ENCODE assay signal across 1 cellular context in the genomic region with DNA sequence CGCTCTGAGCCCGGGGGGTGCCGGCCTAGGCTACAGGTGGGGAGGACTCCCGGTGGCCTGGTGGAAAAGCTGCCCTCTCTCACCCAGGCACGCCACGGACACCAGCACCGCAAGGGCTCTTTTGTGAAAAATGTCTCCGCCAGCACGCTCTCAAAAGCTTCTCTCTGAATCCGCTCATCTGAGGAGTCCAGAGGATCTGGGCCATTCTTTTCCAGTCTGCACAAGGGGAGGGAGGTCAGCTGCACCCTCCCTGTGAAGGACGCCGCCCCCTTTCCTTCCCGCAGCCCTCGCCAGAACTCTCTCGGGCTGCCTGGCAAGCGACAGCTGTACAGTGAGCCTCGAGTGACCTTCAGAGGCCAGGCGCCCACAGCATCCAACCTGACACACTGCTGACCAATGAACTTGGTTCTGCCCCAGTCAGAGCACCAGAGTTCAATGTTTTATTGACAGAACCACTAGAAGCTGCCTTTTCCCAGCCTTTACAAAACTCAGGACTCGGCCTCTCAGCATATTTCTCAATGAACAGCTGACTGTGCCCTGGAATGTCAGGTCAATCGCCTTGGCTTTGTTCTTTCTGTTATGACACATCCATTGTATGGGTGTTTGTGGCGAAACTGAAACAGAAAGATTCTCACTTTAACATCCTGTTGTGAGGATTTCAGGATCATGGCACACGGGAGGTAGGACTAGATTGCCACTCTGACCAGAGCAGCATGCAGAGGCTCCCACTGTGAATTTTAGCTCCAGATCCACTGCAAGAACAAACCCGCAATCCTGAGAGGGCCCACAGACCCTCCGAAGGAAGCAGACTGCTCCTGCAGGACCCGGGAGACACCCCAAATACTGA.
TF ChIP-seq lines count a peak whose summit lies in the region.

No MANE protein-coding gene starts in this region.

TF ChIP-seq in HepG2, 621 proteins besides CTCF, POLR2A, EP300 and RAD21 (continued from another document and continues in another):
- peak; percentile 89 for TF ChIP-seq ZBTB33 (CRISPR knock-in tag; IDR thresholded peaks at IDR 0.05)
- TF ChIP-seq ZFAT (CRISPR knock-in tag; conservative IDR thresholded peaks at IDR 0.05) = no peak
- TF ChIP-seq FOXA3 (CRISPR knock-in tag; IDR thresholded peaks at IDR 0.05) = peak; percentile 98
- peak; percentile 100 for TF ChIP-seq RXRA (CRISPR knock-in tag; IDR thresholded peaks at IDR 0.05)
- peak; percentile 85; the same call in 1 of the 2 replicates for TF ChIP-seq ZNF3 (CRISPR knock-in tag; IDR thresholded peaks at IDR 0.05)
- peak; percentile 65; the same call in 1 of the 2 replicates for TF ChIP-seq ZNF234 (CRISPR knock-in tag; conservative IDR thresholded peaks at IDR 0.05)
- TF ChIP-seq, protein P1, sequence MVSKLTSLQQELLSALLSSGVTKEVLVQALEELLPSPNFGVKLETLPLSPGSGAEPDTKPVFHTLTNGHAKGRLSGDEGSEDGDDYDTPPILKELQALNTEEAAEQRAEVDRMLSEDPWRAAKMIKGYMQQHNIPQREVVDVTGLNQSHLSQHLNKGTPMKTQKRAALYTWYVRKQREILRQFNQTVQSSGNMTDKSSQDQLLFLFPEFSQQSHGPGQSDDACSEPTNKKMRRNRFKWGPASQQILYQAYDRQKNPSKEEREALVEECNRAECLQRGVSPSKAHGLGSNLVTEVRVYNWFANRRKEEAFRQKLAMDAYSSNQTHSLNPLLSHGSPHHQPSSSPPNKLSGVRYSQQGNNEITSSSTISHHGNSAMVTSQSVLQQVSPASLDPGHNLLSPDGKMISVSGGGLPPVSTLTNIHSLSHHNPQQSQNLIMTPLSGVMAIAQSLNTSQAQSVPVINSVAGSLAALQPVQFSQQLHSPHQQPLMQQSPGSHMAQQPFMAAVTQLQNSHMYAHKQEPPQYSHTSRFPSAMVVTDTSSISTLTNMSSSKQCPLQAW (CRISPR knock-in tag; IDR thresholded peaks at IDR 0.05) = peak; percentile 99
- TF ChIP-seq SIN3A (IDR thresholded peaks at IDR 0.05; ENCODE audit: borderline replicate concordance, low read depth, low read length) = peak; percentile 99
- TF ChIP-seq, protein P2, sequence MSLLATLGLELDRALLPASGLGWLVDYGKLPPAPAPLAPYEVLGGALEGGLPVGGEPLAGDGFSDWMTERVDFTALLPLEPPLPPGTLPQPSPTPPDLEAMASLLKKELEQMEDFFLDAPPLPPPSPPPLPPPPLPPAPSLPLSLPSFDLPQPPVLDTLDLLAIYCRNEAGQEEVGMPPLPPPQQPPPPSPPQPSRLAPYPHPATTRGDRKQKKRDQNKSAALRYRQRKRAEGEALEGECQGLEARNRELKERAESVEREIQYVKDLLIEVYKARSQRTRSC (CRISPR knock-in tag; IDR thresholded peaks at IDR 0.05; ENCODE audit: low read depth) = no peak
- no peak for TF ChIP-seq ZNF737 (CRISPR knock-in tag; IDR thresholded peaks at IDR 0.05; ENCODE audit: borderline replicate concordance)
- peak; percentile 77 for TF ChIP-seq ATF7 (IDR thresholded peaks at IDR 0.05)
- peak; percentile 96; the same call in 1 of the 2 replicates for TF ChIP-seq ATF7 (CRISPR knock-in tag; IDR thresholded peaks at IDR 0.05)
- TF ChIP-seq NFATC3 (CRISPR knock-in tag; IDR thresholded peaks at IDR 0.05) = 0 out of 2 replicates have a peak, but pooled peaks have one; percentile 83
- peak; percentile 91; the same call in 1 of the 2 replicates for TF ChIP-seq XBP1 (CRISPR knock-in tag; IDR thresholded peaks at IDR 0.05)
- TF ChIP-seq ZNF451 (CRISPR knock-in tag; IDR thresholded peaks at IDR 0.05) = peak; percentile 91
- TF ChIP-seq ZNF792 (CRISPR knock-in tag; IDR thresholded peaks at IDR 0.05) = peak; percentile 99
- no peak for TF ChIP-seq GPN1 (CRISPR knock-in tag; IDR thresholded peaks at IDR 0.05; ENCODE audit: borderline replicate concordance)
- TF ChIP-seq PRDM4 (CRISPR knock-in tag; IDR thresholded peaks at IDR 0.05; ENCODE audit: borderline replicate concordance) = no peak; the same call in 1 of the 2 replicates
- no peak for TF ChIP-seq MAZ (IDR thresholded peaks at IDR 0.05; ENCODE audit: borderline replicate concordance, low read depth, low read length)
- peak; percentile 94 for TF ChIP-seq MAZ (CRISPR knock-in tag; IDR thresholded peaks at IDR 0.05; ENCODE audit: low read depth)
- TF ChIP-seq, protein P3, sequence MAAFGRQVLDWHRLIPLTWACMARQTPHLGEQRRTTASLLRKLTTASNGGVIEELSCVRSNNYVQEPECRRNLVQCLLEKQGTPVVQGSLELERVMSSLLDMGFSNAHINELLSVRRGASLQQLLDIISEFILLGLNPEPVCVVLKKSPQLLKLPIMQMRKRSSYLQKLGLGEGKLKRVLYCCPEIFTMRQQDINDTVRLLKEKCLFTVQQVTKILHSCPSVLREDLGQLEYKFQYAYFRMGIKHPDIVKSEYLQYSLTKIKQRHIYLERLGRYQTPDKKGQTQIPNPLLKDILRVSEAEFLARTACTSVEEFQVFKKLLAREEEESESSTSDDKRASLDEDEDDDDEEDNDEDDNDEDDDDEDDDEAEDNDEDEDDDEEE (CRISPR knock-in tag; IDR thresholded peaks at IDR 0.05) = peak; percentile 64; the same call in 1 of the 2 replicates
- 0 out of 2 replicates have a peak, but pooled peaks have one; percentile 69 for TF ChIP-seq ZNF616 (CRISPR knock-in tag; IDR thresholded peaks at IDR 0.05; ENCODE audit: low read depth)
- no peak for TF ChIP-seq ZNF549 (CRISPR knock-in tag; IDR thresholded peaks at IDR 0.05)
- no peak; the same call in 1 of the 2 replicates for TF ChIP-seq EED (CRISPR knock-in tag; IDR thresholded peaks at IDR 0.05)
- peak; percentile 79; the same call in 1 of the 2 replicates for TF ChIP-seq ZNF776 (CRISPR knock-in tag; IDR thresholded peaks at IDR 0.05)
- peak; percentile 83; the same call in 1 of the 2 replicates for TF ChIP-seq KDM5B (CRISPR knock-in tag; IDR thresholded peaks at IDR 0.05; ENCODE audit: borderline replicate concordance)
- TF ChIP-seq, protein P4, sequence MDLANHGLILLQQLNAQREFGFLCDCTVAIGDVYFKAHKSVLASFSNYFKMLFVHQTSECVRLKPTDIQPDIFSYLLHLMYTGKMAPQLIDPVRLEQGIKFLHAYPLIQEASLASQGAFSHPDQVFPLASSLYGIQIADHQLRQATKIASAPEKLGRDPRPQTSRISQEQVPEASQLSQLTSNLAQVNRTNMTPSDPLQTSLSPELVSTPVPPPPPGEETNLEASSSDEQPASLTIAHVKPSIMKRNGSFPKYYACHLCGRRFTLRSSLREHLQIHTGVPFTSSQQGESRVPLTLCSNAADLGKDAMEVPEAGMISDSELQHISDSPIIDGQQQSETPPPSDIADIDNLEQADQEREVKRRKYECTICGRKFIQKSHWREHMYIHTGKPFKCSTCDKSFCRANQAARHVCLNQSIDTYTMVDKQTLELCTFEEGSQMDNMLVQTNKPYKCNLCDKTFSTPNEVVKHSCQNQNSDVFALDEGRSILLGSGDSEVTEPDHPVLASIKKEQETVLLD (CRISPR knock-in tag; IDR thresholded peaks at IDR 0.05; ENCODE audit: low read depth) = peak; percentile 35; the same call in 1 of the 2 replicates
- TF ChIP-seq MED1 (CRISPR knock-in tag; IDR thresholded peaks at IDR 0.05) = peak; percentile 99
- no peak for TF ChIP-seq ZNF30 (CRISPR knock-in tag; IDR thresholded peaks at IDR 0.05)
- peak; percentile 93 for TF ChIP-seq CREM (IDR thresholded peaks at IDR 0.05)
- TF ChIP-seq CREM (CRISPR knock-in tag; IDR thresholded peaks at IDR 0.05) = no peak
- TF ChIP-seq GTF3A (CRISPR knock-in tag; conservative IDR thresholded peaks at IDR 0.05) = no peak
- TF ChIP-seq ARHGAP35 (CRISPR knock-in tag; IDR thresholded peaks at IDR 0.05; ENCODE audit: borderline replicate concordance) = no peak
- peak; percentile 95 for TF ChIP-seq NCOA2 (CRISPR knock-in tag; IDR thresholded peaks at IDR 0.05)
- TF ChIP-seq, protein P5, sequence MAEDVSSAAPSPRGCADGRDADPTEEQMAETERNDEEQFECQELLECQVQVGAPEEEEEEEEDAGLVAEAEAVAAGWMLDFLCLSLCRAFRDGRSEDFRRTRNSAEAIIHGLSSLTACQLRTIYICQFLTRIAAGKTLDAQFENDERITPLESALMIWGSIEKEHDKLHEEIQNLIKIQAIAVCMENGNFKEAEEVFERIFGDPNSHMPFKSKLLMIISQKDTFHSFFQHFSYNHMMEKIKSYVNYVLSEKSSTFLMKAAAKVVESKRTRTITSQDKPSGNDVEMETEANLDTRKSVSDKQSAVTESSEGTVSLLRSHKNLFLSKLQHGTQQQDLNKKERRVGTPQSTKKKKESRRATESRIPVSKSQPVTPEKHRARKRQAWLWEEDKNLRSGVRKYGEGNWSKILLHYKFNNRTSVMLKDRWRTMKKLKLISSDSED (CRISPR knock-in tag; IDR thresholded peaks at IDR 0.05) = no peak
- peak; percentile 94 for TF ChIP-seq ZNF687 (CRISPR knock-in tag; IDR thresholded peaks at IDR 0.05)
- 0 out of 2 replicates have a peak, but pooled peaks have one; percentile 55 for TF ChIP-seq TEF (CRISPR knock-in tag; IDR thresholded peaks at IDR 0.05)
- peak; percentile 93; the same call in 1 of the 2 replicates for TF ChIP-seq ZNF749 (CRISPR knock-in tag; IDR thresholded peaks at IDR 0.05; ENCODE audit: borderline replicate concordance)
- peak; percentile 83; the same call in 1 of the 2 replicates for TF ChIP-seq ZNF720 (CRISPR knock-in tag; IDR thresholded peaks at IDR 0.05)
- TF ChIP-seq, protein P6, sequence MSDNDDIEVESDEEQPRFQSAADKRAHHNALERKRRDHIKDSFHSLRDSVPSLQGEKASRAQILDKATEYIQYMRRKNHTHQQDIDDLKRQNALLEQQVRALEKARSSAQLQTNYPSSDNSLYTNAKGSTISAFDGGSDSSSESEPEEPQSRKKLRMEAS (IDR thresholded peaks at IDR 0.05) = peak; percentile 92
- TF ChIP-seq THYN1 (CRISPR knock-in tag; IDR thresholded peaks at IDR 0.05; ENCODE audit: borderline replicate concordance, low read depth) = no peak
- TF ChIP-seq SRF (IDR thresholded peaks at IDR 0.05; ENCODE audit: low read depth, low read length) = peak; percentile 22; the same call in 1 of the 2 replicates
- 0 out of 2 replicates have a peak, but pooled peaks have one; percentile 51 for TF ChIP-seq ZNF570 (CRISPR knock-in tag; IDR thresholded peaks at IDR 0.05; ENCODE audit: borderline replicate concordance)
- peak; percentile 72; the same call in 1 of the 2 replicates for TF ChIP-seq ZNF598 (CRISPR knock-in tag; IDR thresholded peaks at IDR 0.05; ENCODE audit: borderline replicate concordance)
- TF ChIP-seq HNRNPLL (IDR thresholded peaks at IDR 0.05; ENCODE audit: low read depth, low read length, poor library complexity, severe bottlenecking) = peak; percentile 4
- TF ChIP-seq TGIF2 (CRISPR knock-in tag; IDR thresholded peaks at IDR 0.05) = peak; percentile 99
